Comparison of ENCODE assay signal across 13 cellular contexts in genomic region chr1:18940303-18941020, GRCh38. TPM values are rescaled to one million over a fixed set of nuclear protein-coding genes. Genes with fewer than 3 reads are reported as not detected.
DNase-seq lines count a peak whose midpoint lies in the region; ATAC-seq and TF ChIP-seq lines count a peak whose summit lies in the region.
"Had no signal": no experiment of that assay in that cellular context is flagged by ENCODE, and none has a peak within 500 bp of the region (broad histone marks: within the 10 kb centered on the region; RNA-seq: fewer than 3 reads in every experiment).

No MANE protein-coding gene starts in this region.

- ATAC-seq in naive thymus-derived CD4-positive, alpha-beta T cell: no peak
- ATAC-seq in HG03097 (IDR thresholded peaks at IDR 0.05; ENCODE audit: low FRiP score, unreplicated experiment): no peak
- no peak for ATAC-seq in GM18511 (IDR thresholded peaks at IDR 0.05; ENCODE audit: unreplicated experiment)

- no peak overlapping the region for H3K4me3 ChIP-seq in AG04450 (ENCODE audit: low read depth, low read length)
- H3K4me3 ChIP-seq in dorsolateral prefrontal cortex: no peak overlapping the region
- H3K4me3 ChIP-seq in naive thymus-derived CD4-positive, alpha-beta T cell (ENCODE audit: low read length): no peak overlapping the region
- H3K4me3 ChIP-seq: thoracic aorta had no signal

- H3K36me3 Mint-ChIP-seq in naive thymus-derived CD4-positive, alpha-beta T cell: peaks cover 0 to 4% (median 0%) of the 10 kb centered on the region in 5 donors

- peak overlapping the region in 3 of 10 donors; percentile 3 to 47 (median 5) for H3K4me3 Mint-ChIP-seq in naive thymus-derived CD4-positive, alpha-beta T cell
- H3K4me3 Mint-ChIP-seq: IgD-negative memory B cell had no signal

- POLR2A ChIA-PET in AG04450 (lab: Yijun Ruan, JAX): interaction anchor here (0.6 to 1.4 kb wide), 3 partner anchors 14 to 150 kb away, joined by 3 to 4 read pairs (median 3); no protein-coding TSS in a partner anchor
- POLR2A ChIA-PET in naive thymus-derived CD4-positive, alpha-beta T cell (lab: Charles Lee): interaction anchor here (0.7 to 3.5 kb wide), 4 partner anchors 8 to 14 kb away, joined by 3 to 11 read pairs (median 4); no protein-coding TSS in a partner anchor

- H3K4me1 ChIP-seq in naive thymus-derived CD4-positive, alpha-beta T cell (ENCODE audit: control insufficient read depth in 2 of 2, insufficient read depth in 2 of 2, low read length in 2 of 2): peaks cover 50 to 54% of the 10 kb centered on the region in 2 donors
- H3K4me1 ChIP-seq: BE2C had no signal

- H3K4me1 Mint-ChIP-seq in naive thymus-derived CD4-positive, alpha-beta T cell: peaks cover 33 to 80% (median 72%) of the 10 kb centered on the region in 7 donors

- DNase-seq in AG04450 (ENCODE audit: low read depth, low spot score) (no peak), M059J (ENCODE audit: low read depth) (peak; percentile 58), dorsolateral prefrontal cortex (peak in 1 of 10 donors; percentile 38), DMS153 (lab: John Stamatoyannopoulos, UW) (no peak), epidermal melanocyte (ENCODE audit: insufficient read length, low spot score) (no peak)
- no peak for DNase-seq in naive thymus-derived CD4-positive, alpha-beta T cell
- DNase-seq: amniotic stem cell, BE2C, NCI-H1694 had no signal

- CTCF ChIA-PET in AG04450 (lab: Charles Lee): interaction anchor here (0.6 to 3.5 kb wide), 3 partner anchors 28 to 33 kb away, joined by 3 to 27 read pairs (median 3); no protein-coding TSS in a partner anchor
- CTCF ChIA-PET in naive thymus-derived CD4-positive, alpha-beta T cell (lab: Charles Lee): interaction anchor here (1.0 kb wide), 1 partner anchor 32 kb away, joined by 3 read pairs; no protein-coding TSS in a partner anchor

- H3K9me3 ChIP-seq in AG04450 (ENCODE audit: control insufficient read depth, insufficient read depth, low read length): no peaks in the 10 kb centered on the region
- H3K9me3 ChIP-seq in naive thymus-derived CD4-positive, alpha-beta T cell (ENCODE audit: control insufficient read depth in 2 of 3, low read length in 3 of 3): no peaks in the 10 kb centered on the region
- H3K9me3 ChIP-seq: BE2C, thoracic aorta had no signal

- no peaks in the 10 kb centered on the region for H3K27me3 ChIP-seq in AG04450 (ENCODE audit: control insufficient read depth, insufficient read depth, low read length)
- no peaks in the 10 kb centered on the region for H3K27me3 ChIP-seq in dorsolateral prefrontal cortex
- H3K27me3 ChIP-seq in naive thymus-derived CD4-positive, alpha-beta T cell (ENCODE audit: control insufficient read depth in 2 of 2, insufficient read depth in 2 of 2, low read length in 2 of 2): no peaks in the 10 kb centered on the region
- H3K27me3 ChIP-seq: BE2C had no signal

- H3K27me3 Mint-ChIP-seq in naive thymus-derived CD4-positive, alpha-beta T cell: no peaks in the 10 kb centered on the region
- H3K27me3 Mint-ChIP-seq: IgD-negative memory B cell had no signal

- TF ChIP-seq CTCF in AG04450 (IDR thresholded peaks at IDR 0.05; ENCODE audit: low read depth, low read length): no peak
- no peak for TF ChIP-seq CTCF in dorsolateral prefrontal cortex (IDR thresholded peaks at IDR 0.05 in 54 of 56, conservative IDR thresholded peaks at IDR 0.05 in 2 of 56; ENCODE audit: low read depth in 1 of 56, partially characterized antibody in 56 of 56)

- H3K27ac ChIP-seq in AG04450 (ENCODE audit: low read depth, low read length): peak overlapping the region; percentile 72
- H3K27ac ChIP-seq in dorsolateral prefrontal cortex: peak overlapping the region; percentile 85 to 99 (median 97)
- no peak overlapping the region for H3K27ac ChIP-seq in naive thymus-derived CD4-positive, alpha-beta T cell (ENCODE audit: low read depth, low read length)
- H3K27ac ChIP-seq: thoracic aorta had no signal

- peaks cover 0 to 7% (median 0%) of the 10 kb centered on the region in 3 experiments for H3K36me3 ChIP-seq in naive thymus-derived CD4-positive, alpha-beta T cell (ENCODE audit: control insufficient read depth in 2 of 3, insufficient read depth in 3 of 3, low read length in 3 of 3)
- H3K36me3 ChIP-seq: BE2C, thoracic aorta had no signal

- peaks cover 0 to 1% (median 0%) of the 10 kb centered on the region in 11 donors for H3K9me3 Mint-ChIP-seq in naive thymus-derived CD4-positive, alpha-beta T cell
- H3K9me3 Mint-ChIP-seq: IgD-negative memory B cell had no signal

- intact Hi-C loops in dorsolateral prefrontal cortex (cut with DNase I): loop anchor here in 1 of 2 donors (5.0 kb wide), 1 partner anchor 127 kb away; no protein-coding TSS in a partner anchor
- intact Hi-C loops in naive thymus-derived CD4-positive, alpha-beta T cell (cut with micrococcal nuclease): no loop called here

- peak overlapping the region in 8 of 9 donors; percentile 7 to 84 (median 50) for H3K27ac Mint-ChIP-seq in naive thymus-derived CD4-positive, alpha-beta T cell

RNA-seq across cellular contexts. Expression of gene IFFO2, which starts 16.0 kb away (rescaled TPM):
- 6.8 and 7.8 TPM in 2 replicates for polyA plus RNA-seq in AG04450 (2011; rRNA removed)
- 13.7 and 15.2 TPM in 2 replicates for polyA minus RNA-seq in AG04450 (2011; rRNA and poly(A)+ RNA removed)
- total RNA-seq in M059J (2014; rRNA removed; shearing (Covaris generic)): 6.7 and 13.2 TPM in 2 replicates
- total RNA-seq in dorsolateral prefrontal cortex: 10 to 100 TPM; 15.3 to 36.0 (median 21.7) TPM
- 10 to 100 TPM; 20.5 to 57.1 (median 28.2) TPM for total RNA-seq in naive thymus-derived CD4-positive, alpha-beta T cell
- polyA plus RNA-seq in naive thymus-derived CD4-positive, alpha-beta T cell: 1 to 10 TPM; 1.1 to 2.7 TPM

RNA-seq across cellular contexts. Expression of gene ALDH4A1, which starts 38.1 kb away (rescaled TPM):
- 8.8 and 14.7 TPM in 2 replicates for polyA plus RNA-seq in AG04450 (2011; rRNA removed)
- polyA minus RNA-seq in AG04450 (2011; rRNA and poly(A)+ RNA removed): 8.3 and 10.4 TPM in 2 replicates
- 5.8 and 14.8 TPM in 2 replicates for total RNA-seq in M059J (2014; rRNA removed; shearing (Covaris generic))
- 100 to 1,000 TPM in 1 of 120 experiments, 10 to 100 TPM in 119; 16.8 to 112 (median 40.4) TPM for total RNA-seq in dorsolateral prefrontal cortex
- total RNA-seq in naive thymus-derived CD4-positive, alpha-beta T cell: 1 to 10 TPM; 1.3 to 3.2 (median 1.6) TPM
- polyA plus RNA-seq in naive thymus-derived CD4-positive, alpha-beta T cell: 1 to 10 TPM in 1 of 2 donors, under 1 TPM in 1; 0.94 to 1.3 TPM
